ENCODE assay signal across 29 cellular contexts in genomic region chr6:78925317-78925716, GRCh38.
"Had no signal": no experiment of that assay in that cellular context is flagged by ENCODE, and none has a peak within 500 bp of the region (broad histone marks: within the 10 kb centered on the region; RNA-seq: fewer than 3 reads in every experiment).

No MANE protein-coding gene starts in this region.

- H3K27me3 Mint-ChIP-seq: dendritic cell treated with granulocyte-macrophage colony-stimulating factor and Interleukin-4, amounts not matched to agents 40 ng/mL and 50 ng/mL, for 4 days; effector memory CD8-positive, alpha-beta T cell had no signal

- H3K4me3 Mint-ChIP-seq: dendritic cell treated with granulocyte-macrophage colony-stimulating factor and Interleukin-4, amounts not matched to agents 40 ng/mL and 50 ng/mL, for 4 days; effector memory CD8-positive, alpha-beta T cell; endodermal cell had no signal

- FAIRE-seq: colon, endometrium, endothelial cell of umbilical vein, frontal cortex had no signal

- DNase-seq: colonic mucosa; cortex of kidney; dermis blood vessel endothelial cell; dorsolateral prefrontal cortex; effector CD4-positive, alpha-beta T cell; effector CD8-positive, alpha-beta T cell; effector memory CD4-positive, alpha-beta T cell; effector memory CD8-positive, alpha-beta T cell; endodermal cell; erythroblast; esophagus squamous epithelium; foreskin fibroblast; foreskin keratinocyte; foreskin melanocyte; gastrocnemius medialis; glutamatergic neuron; head of caudate nucleus; heart left ventricle; heart right ventricle had no signal

- H3K4me1 Mint-ChIP-seq: endodermal cell had no signal

- H3K27ac ChIP-seq: colonic mucosa, coronary artery, dorsolateral prefrontal cortex, epithelial cell of prostate, esophagus muscularis mucosa, esophagus squamous epithelium, foreskin keratinocyte, gastrocnemius medialis, gastroesophageal sphincter, heart left ventricle, heart right ventricle had no signal

- H3K4me1 ChIP-seq: colonic mucosa, esophagus muscularis mucosa, esophagus squamous epithelium, foreskin keratinocyte, gastrocnemius medialis, gastroesophageal sphincter, heart left ventricle, heart right ventricle had no signal

- H3K27me3 ChIP-seq: colonic mucosa, dorsolateral prefrontal cortex, esophagus muscularis mucosa, esophagus squamous epithelium, foreskin keratinocyte, gastrocnemius medialis, gastroesophageal sphincter, heart left ventricle, heart right ventricle had no signal

- H3K9me3 ChIP-seq: colonic mucosa, gastrocnemius medialis had no signal

- ATAC-seq: effector memory CD8-positive, alpha-beta T cell; esophagus mucosa; foreskin keratinocyte; gastrocnemius medialis; gastroesophageal sphincter; heart left ventricle; heart right ventricle had no signal

- H3K4me3 ChIP-seq: colonic mucosa, coronary artery, dorsolateral prefrontal cortex, esophagus muscularis mucosa, esophagus squamous epithelium, gastrocnemius medialis, gastroesophageal sphincter, heart left ventricle, heart right ventricle had no signal

- H3K36me3 ChIP-seq: colonic mucosa, esophagus muscularis mucosa, esophagus squamous epithelium, gastrocnemius medialis, gastroesophageal sphincter, heart left ventricle, heart right ventricle had no signal

- H3K27ac Mint-ChIP-seq: dendritic cell treated with granulocyte-macrophage colony-stimulating factor and Interleukin-4, amounts not matched to agents 40 ng/mL and 50 ng/mL, for 4 days; effector memory CD8-positive, alpha-beta T cell; endodermal cell had no signal
